ENCODE assay signal across 10 cellular contexts in the genomic region with DNA sequence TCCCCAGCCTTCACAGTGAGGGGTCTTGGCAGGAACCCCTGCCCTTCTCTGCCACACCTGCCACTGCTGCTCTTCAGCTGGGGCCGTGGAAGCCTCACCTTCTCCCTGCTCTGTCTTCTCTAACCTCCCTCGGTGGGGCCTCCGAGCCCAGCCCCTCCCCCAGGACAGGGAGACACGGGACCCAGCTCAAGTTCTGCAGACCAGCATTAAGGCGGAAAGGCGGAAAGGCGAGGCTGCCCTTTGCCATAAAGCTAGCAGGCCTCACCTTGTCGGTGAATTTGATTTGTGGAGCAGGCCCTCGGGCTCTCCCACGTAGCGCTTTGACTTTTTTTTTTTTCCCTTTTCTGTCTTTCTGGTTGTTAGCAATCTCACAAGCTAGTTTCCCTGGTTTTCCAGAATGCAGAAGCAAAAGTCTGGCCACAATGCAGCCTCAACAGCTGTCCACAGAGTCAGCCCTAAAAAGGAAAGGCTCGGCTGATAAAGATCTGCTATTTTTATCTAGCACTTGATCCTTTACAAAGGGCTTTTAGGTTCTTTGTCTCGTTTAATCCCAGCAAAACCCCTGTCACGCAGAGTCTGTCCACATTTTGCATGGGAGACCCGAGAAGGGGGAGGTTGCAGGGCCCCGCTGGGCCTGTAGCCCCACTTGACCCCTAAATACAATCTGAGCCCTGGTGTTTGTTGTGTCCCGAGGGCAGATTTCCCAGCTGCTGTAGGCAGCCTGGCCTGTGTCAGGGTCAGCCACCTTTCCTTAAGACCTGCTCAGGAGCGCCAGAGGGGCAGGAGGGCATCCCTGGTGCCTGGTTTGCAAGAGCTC. TPM values are rescaled to one million over a fixed set of nuclear protein-coding genes. Genes with fewer than 3 reads are reported as not detected.
A peak's percentile ranks its signal among the peaks of the same experiment; 100 is the strongest.
DNase-seq lines count a peak whose midpoint lies in the region; ATAC-seq and TF ChIP-seq lines count a peak whose summit lies in the region.
"Had no signal": no experiment of that assay in that cellular context is flagged by ENCODE, and none has a peak within 500 bp of the region (broad histone marks: within the 10 kb centered on the region; RNA-seq: fewer than 3 reads in every experiment).

No MANE protein-coding gene starts in this region.

- no peaks in the 10 kb centered on the region for H3K27me3 ChIP-seq in HUES6 (ENCODE audit: control insufficient read depth, insufficient read depth, low read length)
- H3K27me3 ChIP-seq in Peyer's patch: no peaks in the 10 kb centered on the region
- H3K27me3 ChIP-seq in iPS-20b (ENCODE audit: insufficient read depth, low read length): no peaks in the 10 kb centered on the region

- H3K9me3 ChIP-seq in HUES6 (ENCODE audit: control insufficient read depth, insufficient read depth, low read depth, low read length) (no peaks in the 10 kb centered on the region), Peyer's patch (no peaks in the 10 kb centered on the region), iPS-20b (ENCODE audit: insufficient read depth, low read depth, low read length) (no peaks in the 10 kb centered on the region)

- TF ChIP-seq CTCF in Peyer's patch (IDR thresholded peaks at IDR 0.05): no peak

- ATAC-seq in GM21528 (IDR thresholded peaks at IDR 0.05; ENCODE audit: low FRiP score, unreplicated experiment): no peak
- ATAC-seq in GM19397 (IDR thresholded peaks at IDR 0.05; ENCODE audit: unreplicated experiment): no peak
- ATAC-seq in HG03139 (IDR thresholded peaks at IDR 0.05; ENCODE audit: unreplicated experiment): no peak

- peaks cover 32% of the 10 kb centered on the region for H3K36me3 ChIP-seq in HUES6 (ENCODE audit: control insufficient read depth, insufficient read depth, low read length)
- H3K36me3 ChIP-seq in Peyer's patch: peaks cover 0 to 20% (median 0%) of the 10 kb centered on the region in 3 donors
- H3K36me3 ChIP-seq in iPS-20b (ENCODE audit: insufficient read depth, low read depth, low read length): peaks cover 54% of the 10 kb centered on the region

- peak overlapping the region; percentile 39 for H3K27ac ChIP-seq in HUES6 (ENCODE audit: low read depth, low read length)
- H3K27ac ChIP-seq in Peyer's patch: peak overlapping the region; percentile 8 to 83 (median 49)
- peak overlapping the region; percentile 97 for H3K27ac ChIP-seq in iPS-20b (ENCODE audit: low read length)
- H3K27ac ChIP-seq: VCaP had no signal

- no peak for TF ChIP-seq POLR2A in Peyer's patch (IDR thresholded peaks at IDR 0.05)

- H3K4me1 ChIP-seq in HUES6 (ENCODE audit: control insufficient read depth, insufficient read depth, low read length) (peaks cover 70% of the 10 kb centered on the region), Peyer's patch (peaks cover 0 to 85% (median 35%) of the 10 kb centered on the region in 4 donors), iPS-20b (ENCODE audit: insufficient read depth, low read length) (peaks cover 48% of the 10 kb centered on the region)

- H3K4me3 ChIP-seq in HUES6 (ENCODE audit: low read depth, low read length) (peak overlapping the region; percentile 21; the same call in 1 of the 2 replicates), Peyer's patch (no peak overlapping the region), iPS-20b (ENCODE audit: low read length) (no peak overlapping the region)

- peak overlapping the region; percentile 63 for H3K9ac ChIP-seq in HUES6 (ENCODE audit: low read length)
- peak overlapping the region; percentile 71 for H3K9ac ChIP-seq in iPS-20b (ENCODE audit: low read depth, low read length)

- DNase-seq in Peyer's patch (peak; percentile 13 to 57 (median 56)), UCSD-AML1 (lab: John Stamatoyannopoulos, UW; ENCODE audit: unreplicated experiment) (no peak)
- peak; percentile 20 for DNase-seq in stimulated activated CD8-positive, alpha-beta memory T cell treated with anti-CD3 and anti-CD28 coated beads, Interleukin-4, amount 100 ng/mL, for 48 hours

RNA-seq across cellular contexts. Expression of a gene that starts 6.0 kb away (rescaled TPM):
- 100 to 1,000 TPM in 3 of 4 donors, 10 to 100 TPM in 1; 69.3 to 710 (median 610) TPM for total RNA-seq in Peyer's patch

RNA-seq across cellular contexts. Expression of a gene that starts 54.3 kb away (rescaled TPM):
- 1 to 10 TPM; 1.0 to 4.7 (median 3.2) TPM for total RNA-seq in Peyer's patch
- total RNA-seq: MCF 10A had no signal

Comparison
In these comparisons a context has a peak if more than half of its experiments do, and no peak if none do; other contexts are left out.
1. H3K27ac ChIP-seq: peak in every context shown above with its lines; median percentile 97 in iPS-20b; 49 in Peyer's patch; 39 in HUES6.